ENCODE assay signal across 1 cellular context in genomic region chr7:134514663-134515062, GRCh38.
TF ChIP-seq lines count a peak whose summit lies in the region.

No MANE protein-coding gene starts in this region.

TF ChIP-seq in GM23338, 12 proteins besides CTCF, POLR2A, EP300 and RAD21 (continued from another document):
- TF ChIP-seq ZNF462 (CRISPR knock-in tag; IDR thresholded peaks at IDR 0.05) (no peak), ZNF331 (CRISPR knock-in tag; IDR thresholded peaks at IDR 0.05; ENCODE audit: low read depth) (no peak), ETS1 (IDR thresholded peaks at IDR 0.05) (no peak), STAT1 (IDR thresholded peaks at IDR 0.05; ENCODE audit: unreplicated experiment) (no peak), REST (IDR thresholded peaks at IDR 0.05; ENCODE audit: unreplicated experiment) (no peak), JUNB (IDR thresholded peaks at IDR 0.05; ENCODE audit: unreplicated experiment) (no peak), ZNF114 (CRISPR knock-in tag; IDR thresholded peaks at IDR 0.05) (no peak), EZH2 (IDR thresholded peaks at IDR 0.05; ENCODE audit: low read depth, unreplicated experiment) (no peak), NANOG (IDR thresholded peaks at IDR 0.05; ENCODE audit: borderline replicate concordance) (no peak), EZH2phosphoT487 (IDR thresholded peaks at IDR 0.05; ENCODE audit: unreplicated experiment) (no peak), POLR2AphosphoS5 (IDR thresholded peaks at IDR 0.05; ENCODE audit: low read depth) (no peak)
